In genomic region chr17:19181040-19181875, GRCh38 we compare ENCODE assay signal across 8 cellular contexts. TPM values are rescaled to one million over a fixed set of nuclear protein-coding genes. Genes with fewer than 3 reads are reported as not detected.
A peak's percentile ranks its signal among the peaks of the same experiment; 100 is the strongest.
DNase-seq lines count a peak whose midpoint lies in the region; ATAC-seq and TF ChIP-seq lines count a peak whose summit lies in the region.
"Not testable (repeated sequence)": the region's sequence is repeated elsewhere in the genome, so short reads cannot be mapped to it uniquely, and the experiment has no call there.

No MANE protein-coding gene starts in this region.

- H3K4me1 Mint-ChIP-seq in CD4-positive, alpha-beta T cell (ENCODE audit: low read depth); WTC11; natural killer cell treated with Interleukin-12 subunit alpha and Interleukin-12 subunit beta and Interleukin-15 and Interleukin-18, amount 100 ng/mL, for 72 hours (ENCODE audit: low read depth in 2 of 2): not testable (repeated sequence)

- not testable (repeated sequence) for H3K27me3 ChIP-seq in CD4-positive, alpha-beta T cell (ENCODE audit: control insufficient read depth, insufficient read depth, low read length); gastroesophageal sphincter

- ATAC-seq in CD4-positive, alpha-beta T cell (ENCODE audit: poor library complexity) = peak; percentile 98
- ATAC-seq in GM19035 (IDR thresholded peaks at IDR 0.05; ENCODE audit: unreplicated experiment) = peak; percentile 65
- ATAC-seq in GM21528 (IDR thresholded peaks at IDR 0.05; ENCODE audit: low FRiP score, unreplicated experiment) = peak; percentile 86
- peak; percentile 84 for ATAC-seq in HG02852 (IDR thresholded peaks at IDR 0.05; ENCODE audit: unreplicated experiment)
- peak; percentile 86 for ATAC-seq in HG03196 (IDR thresholded peaks at IDR 0.05; ENCODE audit: unreplicated experiment)
- ATAC-seq in WTC11 = peak; percentile 92
- peak; percentile 95 for ATAC-seq in gastroesophageal sphincter
- ATAC-seq in natural killer cell treated with Interleukin-12 subunit alpha and Interleukin-12 subunit beta and Interleukin-15 and Interleukin-18, amount 100 ng/mL, for 72 hours = peak; percentile 98 to 99

- TF ChIP-seq EP300 in gastroesophageal sphincter (IDR thresholded peaks at IDR 0.05) = not testable (repeated sequence)

- H3K9me3 ChIP-seq in CD4-positive, alpha-beta T cell (ENCODE audit: control insufficient read depth, low read length); gastroesophageal sphincter: not testable (repeated sequence)

- not testable (repeated sequence) for H3K36me3 Mint-ChIP-seq in CD4-positive, alpha-beta T cell (ENCODE audit: low read depth); WTC11; natural killer cell treated with Interleukin-12 subunit alpha and Interleukin-12 subunit beta and Interleukin-15 and Interleukin-18, amount 100 ng/mL, for 72 hours

- not testable (repeated sequence) for H3K36me3 ChIP-seq in gastroesophageal sphincter

- not testable (repeated sequence) for DNase-seq in CD4-positive, alpha-beta T cell; WTC11 (ENCODE audit: low spot score); natural killer cell treated with Interleukin-12 subunit alpha and Interleukin-12 subunit beta and Interleukin-15 and Interleukin-18, amount 100 ng/mL, for 72 hours (ENCODE audit: low spot score)

- not testable (repeated sequence) for TF ChIP-seq CTCF in CD4-positive, alpha-beta T cell (IDR thresholded peaks at IDR 0.05); WTC11 (IDR thresholded peaks at IDR 0.05); gastroesophageal sphincter (IDR thresholded peaks at IDR 0.05)

- not testable (repeated sequence) for H3K27ac Mint-ChIP-seq in CD4-positive, alpha-beta T cell; WTC11; natural killer cell treated with Interleukin-12 subunit alpha and Interleukin-12 subunit beta and Interleukin-15 and Interleukin-18, amount 100 ng/mL, for 72 hours

- H3K27ac ChIP-seq in CD4-positive, alpha-beta T cell (ENCODE audit: low read depth, low read length); gastroesophageal sphincter: not testable (repeated sequence)

- not testable (repeated sequence) for H3K4me3 Mint-ChIP-seq in CD4-positive, alpha-beta T cell; WTC11; natural killer cell treated with Interleukin-12 subunit alpha and Interleukin-12 subunit beta and Interleukin-15 and Interleukin-18, amount 100 ng/mL, for 72 hours

- not testable (repeated sequence) for H3K4me3 ChIP-seq in gastroesophageal sphincter

- H3K27me3 Mint-ChIP-seq in CD4-positive, alpha-beta T cell; WTC11 (ENCODE audit: low read depth); natural killer cell treated with Interleukin-12 subunit alpha and Interleukin-12 subunit beta and Interleukin-15 and Interleukin-18, amount 100 ng/mL, for 72 hours: not testable (repeated sequence)

- CTCF ChIA-PET in CD4-positive, alpha-beta T cell (lab: Charles Lee); WTC11 (lab: Charles Lee): not testable (repeated sequence)

- not testable (repeated sequence) for TF ChIP-seq POLR2A in gastroesophageal sphincter (IDR thresholded peaks at IDR 0.05)

- WGBS in gastroesophageal sphincter (ENCODE audit: low coverage in 1 of 2), 2 donors = no CpG with 5 or more reads among the region's 33 CpGs

- intact Hi-C loops in CD4-positive, alpha-beta T cell (cut with DNase I, micrococcal nuclease) = not testable (repeated sequence)

- H3K4me1 ChIP-seq in gastroesophageal sphincter = not testable (repeated sequence)

- POLR2A ChIA-PET in CD4-positive, alpha-beta T cell (lab: Charles Lee); WTC11 (lab: Charles Lee): not testable (repeated sequence)

- not testable (repeated sequence) for H3K9me3 Mint-ChIP-seq in CD4-positive, alpha-beta T cell; WTC11; natural killer cell treated with Interleukin-12 subunit alpha and Interleukin-12 subunit beta and Interleukin-15 and Interleukin-18, amount 100 ng/mL, for 72 hours

RNA-seq across cellular contexts. Expression of gene GRAPL, which starts 53.9 kb away (rescaled TPM):
- 10 to 100 TPM; 23.7 to 26.2 TPM for total RNA-seq in CD4-positive, alpha-beta T cell
- 0.50 to 0.60 TPM (median 0.55 TPM) in 3 replicates for total RNA-seq in WTC11 (2021)
- total RNA-seq in gastroesophageal sphincter = 1 to 10 TPM in 2 of 4 donors, not detected in 2; 2.2 to 6.9 TPM
- total RNA-seq in natural killer cell treated with Interleukin-12 subunit alpha and Interleukin-12 subunit beta and Interleukin-15 and Interleukin-18, amount 100 ng/mL, for 72 hours = 1 to 10 TPM; 5.3 to 9.6 TPM

RNA-seq across cellular contexts. Expression of gene EPN2, which starts 55.9 kb away (rescaled TPM):
- 10 to 100 TPM; 11.9 to 12.3 TPM for total RNA-seq in CD4-positive, alpha-beta T cell
- 48.8 to 62.7 TPM (median 62.3 TPM) in 3 replicates for total RNA-seq in WTC11 (2021)
- total RNA-seq in gastroesophageal sphincter = 100 to 1,000 TPM in 1 of 4 donors, 10 to 100 TPM in 3; 30.7 to 156 (median 45.1) TPM
- total RNA-seq in natural killer cell treated with Interleukin-12 subunit alpha and Interleukin-12 subunit beta and Interleukin-15 and Interleukin-18, amount 100 ng/mL, for 72 hours = 10 to 100 TPM in 1 of 2 donors, 1 to 10 TPM in 1; 1.5 to 20.3 TPM
